ENCODE assay signal across 1 cellular context in genomic region chr1:162892916-162893714, GRCh38.
A peak's percentile ranks its signal among the peaks of the same experiment; 100 is the strongest.
TF ChIP-seq lines count a peak whose summit lies in the region.

No MANE protein-coding gene starts in this region.

TF ChIP-seq in HepG2, 621 proteins besides CTCF, POLR2A, EP300 and RAD21 (continued from another document and continues in another):
- TF ChIP-seq, protein P1, sequence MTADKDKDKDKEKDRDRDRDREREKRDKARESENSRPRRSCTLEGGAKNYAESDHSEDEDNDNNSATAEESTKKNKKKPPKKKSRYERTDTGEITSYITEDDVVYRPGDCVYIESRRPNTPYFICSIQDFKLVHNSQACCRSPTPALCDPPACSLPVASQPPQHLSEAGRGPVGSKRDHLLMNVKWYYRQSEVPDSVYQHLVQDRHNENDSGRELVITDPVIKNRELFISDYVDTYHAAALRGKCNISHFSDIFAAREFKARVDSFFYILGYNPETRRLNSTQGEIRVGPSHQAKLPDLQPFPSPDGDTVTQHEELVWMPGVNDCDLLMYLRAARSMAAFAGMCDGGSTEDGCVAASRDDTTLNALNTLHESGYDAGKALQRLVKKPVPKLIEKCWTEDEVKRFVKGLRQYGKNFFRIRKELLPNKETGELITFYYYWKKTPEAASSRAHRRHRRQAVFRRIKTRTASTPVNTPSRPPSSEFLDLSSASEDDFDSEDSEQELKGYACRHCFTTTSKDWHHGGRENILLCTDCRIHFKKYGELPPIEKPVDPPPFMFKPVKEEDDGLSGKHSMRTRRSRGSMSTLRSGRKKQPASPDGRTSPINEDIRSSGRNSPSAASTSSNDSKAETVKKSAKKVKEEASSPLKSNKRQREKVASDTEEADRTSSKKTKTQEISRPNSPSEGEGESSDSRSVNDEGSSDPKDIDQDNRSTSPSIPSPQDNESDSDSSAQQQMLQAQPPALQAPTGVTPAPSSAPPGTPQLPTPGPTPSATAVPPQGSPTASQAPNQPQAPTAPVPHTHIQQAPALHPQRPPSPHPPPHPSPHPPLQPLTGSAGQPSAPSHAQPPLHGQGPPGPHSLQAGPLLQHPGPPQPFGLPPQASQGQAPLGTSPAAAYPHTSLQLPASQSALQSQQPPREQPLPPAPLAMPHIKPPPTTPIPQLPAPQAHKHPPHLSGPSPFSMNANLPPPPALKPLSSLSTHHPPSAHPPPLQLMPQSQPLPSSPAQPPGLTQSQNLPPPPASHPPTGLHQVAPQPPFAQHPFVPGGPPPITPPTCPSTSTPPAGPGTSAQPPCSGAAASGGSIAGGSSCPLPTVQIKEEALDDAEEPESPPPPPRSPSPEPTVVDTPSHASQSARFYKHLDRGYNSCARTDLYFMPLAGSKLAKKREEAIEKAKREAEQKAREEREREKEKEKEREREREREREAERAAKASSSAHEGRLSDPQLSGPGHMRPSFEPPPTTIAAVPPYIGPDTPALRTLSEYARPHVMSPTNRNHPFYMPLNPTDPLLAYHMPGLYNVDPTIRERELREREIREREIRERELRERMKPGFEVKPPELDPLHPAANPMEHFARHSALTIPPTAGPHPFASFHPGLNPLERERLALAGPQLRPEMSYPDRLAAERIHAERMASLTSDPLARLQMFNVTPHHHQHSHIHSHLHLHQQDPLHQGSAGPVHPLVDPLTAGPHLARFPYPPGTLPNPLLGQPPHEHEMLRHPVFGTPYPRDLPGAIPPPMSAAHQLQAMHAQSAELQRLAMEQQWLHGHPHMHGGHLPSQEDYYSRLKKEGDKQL (CRISPR knock-in tag; IDR thresholded peaks at IDR 0.05; ENCODE audit: low read depth), result peak; percentile 45; the same call in 1 of the 2 replicates
- TF ChIP-seq NR2F6 (IDR thresholded peaks at IDR 0.05), result peak; percentile 99
- TF ChIP-seq NR2F6 (CRISPR knock-in tag; IDR thresholded peaks at IDR 0.05), result peak; percentile 99
- TF ChIP-seq, protein P2, sequence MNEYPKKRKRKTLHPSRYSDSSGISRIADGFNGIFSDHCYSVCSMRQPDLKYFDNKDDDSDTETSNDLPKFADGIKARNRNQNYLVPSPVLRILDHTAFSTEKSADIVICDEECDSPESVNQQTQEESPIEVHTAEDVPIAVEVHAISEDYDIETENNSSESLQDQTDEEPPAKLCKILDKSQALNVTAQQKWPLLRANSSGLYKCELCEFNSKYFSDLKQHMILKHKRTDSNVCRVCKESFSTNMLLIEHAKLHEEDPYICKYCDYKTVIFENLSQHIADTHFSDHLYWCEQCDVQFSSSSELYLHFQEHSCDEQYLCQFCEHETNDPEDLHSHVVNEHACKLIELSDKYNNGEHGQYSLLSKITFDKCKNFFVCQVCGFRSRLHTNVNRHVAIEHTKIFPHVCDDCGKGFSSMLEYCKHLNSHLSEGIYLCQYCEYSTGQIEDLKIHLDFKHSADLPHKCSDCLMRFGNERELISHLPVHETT (CRISPR knock-in tag; conservative IDR thresholded peaks at IDR 0.05), result no peak
- TF ChIP-seq NR1H2 (CRISPR knock-in tag; IDR thresholded peaks at IDR 0.05; ENCODE audit: borderline replicate concordance, low read depth), result no peak
- TF ChIP-seq SRSF1 (optimal IDR thresholded peaks at IDR 0.05; ENCODE audit: low read depth, low read length), result no peak
- TF ChIP-seq MED1 (CRISPR knock-in tag; IDR thresholded peaks at IDR 0.05), result 0 out of 2 replicates have a peak, but pooled peaks have one; percentile 38
- TF ChIP-seq, protein P3, sequence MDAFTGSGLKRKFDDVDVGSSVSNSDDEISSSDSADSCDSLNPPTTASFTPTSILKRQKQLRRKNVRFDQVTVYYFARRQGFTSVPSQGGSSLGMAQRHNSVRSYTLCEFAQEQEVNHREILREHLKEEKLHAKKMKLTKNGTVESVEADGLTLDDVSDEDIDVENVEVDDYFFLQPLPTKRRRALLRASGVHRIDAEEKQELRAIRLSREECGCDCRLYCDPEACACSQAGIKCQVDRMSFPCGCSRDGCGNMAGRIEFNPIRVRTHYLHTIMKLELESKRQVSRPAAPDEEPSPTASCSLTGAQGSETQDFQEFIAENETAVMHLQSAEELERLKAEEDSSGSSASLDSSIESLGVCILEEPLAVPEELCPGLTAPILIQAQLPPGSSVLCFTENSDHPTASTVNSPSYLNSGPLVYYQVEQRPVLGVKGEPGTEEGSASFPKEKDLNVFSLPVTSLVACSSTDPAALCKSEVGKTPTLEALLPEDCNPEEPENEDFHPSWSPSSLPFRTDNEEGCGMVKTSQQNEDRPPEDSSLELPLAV (CRISPR knock-in tag; conservative IDR thresholded peaks at IDR 0.05; ENCODE audit: low read depth), result no peak
- 0 out of 2 replicates have a peak, but pooled peaks have one; percentile 41 for TF ChIP-seq ZNF747 (CRISPR knock-in tag; IDR thresholded peaks at IDR 0.05; ENCODE audit: borderline replicate concordance)
- no peak for TF ChIP-seq ZNF784 (CRISPR knock-in tag; IDR thresholded peaks at IDR 0.05; ENCODE audit: borderline replicate concordance)
- no peak for TF ChIP-seq XRCC5 (optimal IDR thresholded peaks at IDR 0.05; ENCODE audit: low read length)
- peak; percentile 35 for TF ChIP-seq PHF5A (CRISPR knock-in tag; IDR thresholded peaks at IDR 0.05; ENCODE audit: low read depth, unreplicated experiment)
- no peak for TF ChIP-seq YY1 (IDR thresholded peaks at IDR 0.05; ENCODE audit: insufficient read depth, insufficient replicate concordance, low read depth, low read length)
- TF ChIP-seq NR2C2 (CRISPR knock-in tag; IDR thresholded peaks at IDR 0.05; ENCODE audit: borderline replicate concordance), result peak; percentile 62; the same call in 1 of the 2 replicates
- TF ChIP-seq ZNF547 (CRISPR knock-in tag; IDR thresholded peaks at IDR 0.05), result no peak
- peak; percentile 75 for TF ChIP-seq ELF1 (CRISPR knock-in tag; IDR thresholded peaks at IDR 0.05)
- peak; percentile 72; the same call in 1 of the 2 replicates for TF ChIP-seq ZBTB20 (CRISPR knock-in tag; IDR thresholded peaks at IDR 0.05; ENCODE audit: borderline replicate concordance, low read depth)
- no peak for TF ChIP-seq SNAI1 (CRISPR knock-in tag; IDR thresholded peaks at IDR 0.05; ENCODE audit: borderline replicate concordance)
- TF ChIP-seq HMG20B (CRISPR knock-in tag; conservative IDR thresholded peaks at IDR 0.05), result peak; percentile 55; the same call in 1 of the 2 replicates
- TF ChIP-seq TBX3 (IDR thresholded peaks at IDR 0.05; ENCODE audit: borderline replicate concordance), result no peak
- TF ChIP-seq SP4 (CRISPR knock-in tag; IDR thresholded peaks at IDR 0.05), result no peak
- TF ChIP-seq ZNF558 (CRISPR knock-in tag; IDR thresholded peaks at IDR 0.05; ENCODE audit: borderline replicate concordance), result no peak
- TF ChIP-seq NRL (CRISPR knock-in tag; IDR thresholded peaks at IDR 0.05; ENCODE audit: borderline replicate concordance), result no peak
- no peak; the same call in 1 of the 2 replicates for TF ChIP-seq ARNT2 (CRISPR knock-in tag; IDR thresholded peaks at IDR 0.05; ENCODE audit: low read depth)
- TF ChIP-seq KDM5A (IDR thresholded peaks at IDR 0.05; ENCODE audit: borderline replicate concordance, low read length), result no peak
- no peak for TF ChIP-seq POLR2G (IDR thresholded peaks at IDR 0.05; ENCODE audit: low read depth, low read length)
- TF ChIP-seq SOX13 (IDR thresholded peaks at IDR 0.05), result peak; percentile 97
- peak in 1 of 2 experiments; percentile 99; a peak in 2 of 4 replicates for TF ChIP-seq SOX13 (CRISPR knock-in tag; conservative IDR thresholded peaks at IDR 0.05 in 1 of 2, IDR thresholded peaks at IDR 0.05 in 1 of 2)
- peak; percentile 67; the same call in 1 of the 2 replicates for TF ChIP-seq ESRRA (CRISPR knock-in tag; IDR thresholded peaks at IDR 0.05; ENCODE audit: low read depth)
- no peak for TF ChIP-seq ZNF18 (CRISPR knock-in tag; IDR thresholded peaks at IDR 0.05; ENCODE audit: insufficient replicate concordance)
- no peak for TF ChIP-seq ZNF598 (CRISPR knock-in tag; IDR thresholded peaks at IDR 0.05; ENCODE audit: borderline replicate concordance)
- TF ChIP-seq ZNF441 (CRISPR knock-in tag; IDR thresholded peaks at IDR 0.05; ENCODE audit: borderline replicate concordance), result peak; percentile 39; the same call in 1 of the 2 replicates
- TF ChIP-seq, protein P4, sequence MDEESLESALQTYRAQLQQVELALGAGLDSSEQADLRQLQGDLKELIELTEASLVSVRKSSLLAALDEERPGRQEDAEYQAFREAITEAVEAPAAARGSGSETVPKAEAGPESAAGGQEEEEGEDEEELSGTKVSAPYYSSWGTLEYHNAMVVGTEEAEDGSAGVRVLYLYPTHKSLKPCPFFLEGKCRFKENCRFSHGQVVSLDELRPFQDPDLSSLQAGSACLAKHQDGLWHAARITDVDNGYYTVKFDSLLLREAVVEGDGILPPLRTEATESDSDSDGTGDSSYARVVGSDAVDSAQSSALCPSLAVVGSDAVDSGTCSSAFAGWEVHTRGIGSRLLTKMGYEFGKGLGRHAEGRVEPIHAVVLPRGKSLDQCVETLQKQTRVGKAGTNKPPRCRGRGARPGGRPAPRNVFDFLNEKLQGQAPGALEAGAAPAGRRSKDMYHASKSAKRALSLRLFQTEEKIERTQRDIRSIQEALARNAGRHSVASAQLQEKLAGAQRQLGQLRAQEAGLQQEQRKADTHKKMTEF (CRISPR knock-in tag; IDR thresholded peaks at IDR 0.05), result peak; percentile 83
- TF ChIP-seq, protein P5, sequence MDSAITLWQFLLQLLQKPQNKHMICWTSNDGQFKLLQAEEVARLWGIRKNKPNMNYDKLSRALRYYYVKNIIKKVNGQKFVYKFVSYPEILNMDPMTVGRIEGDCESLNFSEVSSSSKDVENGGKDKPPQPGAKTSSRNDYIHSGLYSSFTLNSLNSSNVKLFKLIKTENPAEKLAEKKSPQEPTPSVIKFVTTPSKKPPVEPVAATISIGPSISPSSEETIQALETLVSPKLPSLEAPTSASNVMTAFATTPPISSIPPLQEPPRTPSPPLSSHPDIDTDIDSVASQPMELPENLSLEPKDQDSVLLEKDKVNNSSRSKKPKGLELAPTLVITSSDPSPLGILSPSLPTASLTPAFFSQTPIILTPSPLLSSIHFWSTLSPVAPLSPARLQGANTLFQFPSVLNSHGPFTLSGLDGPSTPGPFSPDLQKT (CRISPR knock-in tag; IDR thresholded peaks at IDR 0.05; ENCODE audit: borderline replicate concordance), result no peak
- no peak for TF ChIP-seq U2AF2 (IDR thresholded peaks at IDR 0.05; ENCODE audit: low read depth, low read length)
- TF ChIP-seq, protein P6, sequence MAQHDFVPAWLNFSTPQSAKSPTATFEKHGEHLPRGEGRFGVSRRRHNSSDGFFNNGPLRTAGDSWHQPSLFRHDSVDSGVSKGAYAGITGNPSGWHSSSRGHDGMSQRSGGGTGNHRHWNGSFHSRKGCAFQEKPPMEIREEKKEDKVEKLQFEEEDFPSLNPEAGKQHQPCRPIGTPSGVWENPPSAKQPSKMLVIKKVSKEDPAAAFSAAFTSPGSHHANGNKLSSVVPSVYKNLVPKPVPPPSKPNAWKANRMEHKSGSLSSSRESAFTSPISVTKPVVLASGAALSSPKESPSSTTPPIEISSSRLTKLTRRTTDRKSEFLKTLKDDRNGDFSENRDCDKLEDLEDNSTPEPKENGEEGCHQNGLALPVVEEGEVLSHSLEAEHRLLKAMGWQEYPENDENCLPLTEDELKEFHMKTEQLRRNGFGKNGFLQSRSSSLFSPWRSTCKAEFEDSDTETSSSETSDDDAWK (CRISPR knock-in tag; IDR thresholded peaks at IDR 0.05), result no peak
- peak; percentile 67; the same call in 1 of the 2 replicates for TF ChIP-seq IKZF5 (CRISPR knock-in tag; IDR thresholded peaks at IDR 0.05)
- 0 out of 2 replicates have a peak, but pooled peaks have one; percentile 40 for TF ChIP-seq ELF4 (CRISPR knock-in tag; IDR thresholded peaks at IDR 0.05; ENCODE audit: borderline replicate concordance)
- TF ChIP-seq, protein P7, sequence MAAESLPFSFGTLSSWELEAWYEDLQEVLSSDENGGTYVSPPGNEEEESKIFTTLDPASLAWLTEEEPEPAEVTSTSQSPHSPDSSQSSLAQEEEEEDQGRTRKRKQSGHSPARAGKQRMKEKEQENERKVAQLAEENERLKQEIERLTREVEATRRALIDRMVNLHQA (CRISPR knock-in tag; IDR thresholded peaks at IDR 0.05), result no peak
